In genomic region chr14:96634896-96635295, GRCh38 we compare ENCODE assay signal across 15 cellular contexts.
"Had no signal": no experiment of that assay in that cellular context is flagged by ENCODE, and none has a peak within 500 bp of the region (broad histone marks: within the 10 kb centered on the region; RNA-seq: fewer than 3 reads in every experiment).

No MANE protein-coding gene starts in this region.

- H3K9me3 Mint-ChIP-seq: activated naive CD8-positive, alpha-beta T cell treated with anti-CD3 and anti-CD28 coated beads for 36 hours; activated T-helper 1 cell treated with anti-CD3 and anti-CD28 coated beads, Interleukin-12 subunit alpha, Interleukin-12 subunit beta, Interleukin-2, Interleukin-4 antibody, amounts not matched to agents 30 ng/mL and 10 ng/mL and 1 ng/mL, durations not matched to agents 14 hours and 24 hours and 36 hours; effector memory CD8-positive, alpha-beta T cell; stimulated activated naive CD8-positive, alpha-beta T cell treated with anti-CD3 and anti-CD28 coated beads, Interleukin-15, Interleukin-2, amounts not matched to agents 100 ng/mL and 50 ng/mL, for 24 hours had no signal

- H3K36me3 Mint-ChIP-seq: activated naive CD8-positive, alpha-beta T cell treated with anti-CD3 and anti-CD28 coated beads for 36 hours had no signal

- H3K4me3 ChIP-seq: left ventricle myocardium inferior, suprapubic skin, transverse colon had no signal

- DNase-seq: activated CD4-positive, alpha-beta T cell treated with anti-CD3 and anti-CD28 coated beads, Interleukin-2, amount 50 U/mL, for 1 hour; activated naive CD8-positive, alpha-beta T cell treated with anti-CD3 and anti-CD28 coated beads for 36 hours; activated T-cell treated with anti-CD3 and anti-CD28 coated beads for 4 hours; amniotic stem cell; effector memory CD8-positive, alpha-beta T cell; foreskin fibroblast; kidney; left ventricle myocardium inferior; right cardiac atrium; T1000; transverse colon had no signal

- H3K27me3 Mint-ChIP-seq: activated naive CD8-positive, alpha-beta T cell treated with anti-CD3 and anti-CD28 coated beads for 36 hours; stimulated activated naive CD8-positive, alpha-beta T cell treated with anti-CD3 and anti-CD28 coated beads, Interleukin-15, Interleukin-2, amounts not matched to agents 100 ng/mL and 50 ng/mL, for 24 hours had no signal

- H3K27ac ChIP-seq: left ventricle myocardium inferior, suprapubic skin, transverse colon had no signal

- H3K27ac Mint-ChIP-seq: activated naive CD8-positive, alpha-beta T cell treated with anti-CD3 and anti-CD28 coated beads for 36 hours; activated T-helper 1 cell treated with anti-CD3 and anti-CD28 coated beads, Interleukin-12 subunit alpha, Interleukin-12 subunit beta, Interleukin-2, Interleukin-4 antibody, amounts not matched to agents 30 ng/mL and 10 ng/mL and 1 ng/mL, durations not matched to agents 14 hours and 24 hours and 36 hours; effector memory CD8-positive, alpha-beta T cell; progenitor cell of endocrine pancreas; stimulated activated naive CD8-positive, alpha-beta T cell treated with anti-CD3 and anti-CD28 coated beads, Interleukin-15, Interleukin-2, amounts not matched to agents 100 ng/mL and 50 ng/mL, for 24 hours had no signal

- H3K4me3 Mint-ChIP-seq: activated naive CD8-positive, alpha-beta T cell treated with anti-CD3 and anti-CD28 coated beads for 36 hours; activated T-helper 1 cell treated with anti-CD3 and anti-CD28 coated beads, Interleukin-12 subunit alpha, Interleukin-12 subunit beta, Interleukin-2, Interleukin-4 antibody, amounts not matched to agents 30 ng/mL and 10 ng/mL and 1 ng/mL, durations not matched to agents 14 hours and 24 hours and 36 hours; effector memory CD8-positive, alpha-beta T cell; stimulated activated naive CD8-positive, alpha-beta T cell treated with anti-CD3 and anti-CD28 coated beads, Interleukin-15, Interleukin-2, amounts not matched to agents 100 ng/mL and 50 ng/mL, for 24 hours had no signal

- H3K9me3 ChIP-seq: suprapubic skin, transverse colon had no signal

- H3K4me1 Mint-ChIP-seq: activated naive CD8-positive, alpha-beta T cell treated with anti-CD3 and anti-CD28 coated beads for 36 hours had no signal

- H3K27me3 ChIP-seq: suprapubic skin, transverse colon had no signal

- H3K36me3 ChIP-seq: left ventricle myocardium inferior, suprapubic skin, transverse colon had no signal

- H3K4me1 ChIP-seq: left ventricle myocardium inferior, suprapubic skin, transverse colon had no signal
